In the genomic region with DNA sequence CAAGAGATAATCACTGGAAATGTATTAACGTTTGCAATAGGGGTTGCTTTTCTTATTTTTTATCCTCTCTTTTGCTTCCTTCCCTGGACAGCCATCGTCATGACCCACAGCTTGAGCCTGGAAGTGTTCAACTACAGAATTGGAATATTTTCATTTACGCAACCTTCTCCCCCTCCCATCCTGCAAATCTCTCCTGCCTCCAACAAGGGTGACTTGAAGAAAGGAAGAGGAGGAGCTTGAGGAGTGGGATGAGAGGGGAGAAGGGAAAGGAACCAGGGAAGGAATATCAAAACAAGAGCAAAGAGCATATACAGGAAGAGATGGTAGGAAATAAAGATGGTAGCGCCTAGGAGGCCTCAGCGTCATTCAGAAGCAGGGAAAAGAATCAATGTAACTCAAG, we compare ENCODE assay signal across 9 cellular contexts. TPM values are rescaled to one million over a fixed set of nuclear protein-coding genes. Genes with fewer than 3 reads are reported as not detected.
DNase-seq lines count a peak whose midpoint lies in the region; ATAC-seq and TF ChIP-seq lines count a peak whose summit lies in the region.
"Had no signal": no experiment of that assay in that cellular context is flagged by ENCODE, and none has a peak within 500 bp of the region (broad histone marks: within the 10 kb centered on the region; RNA-seq: fewer than 3 reads in every experiment).

No MANE protein-coding gene starts in this region.

- 70 to 81% (median 75%) methylated on average over 5 of the region's 5 CpGs for WGBS in spleen, 5 donors

- ATAC-seq in WTC11 (no peak; the same call in 1 of the 2 replicates), foreskin keratinocyte (no peak)

- peaks cover 43% of the 10 kb centered on the region for H3K4me1 Mint-ChIP-seq in T-helper 2 cell treated with Interferon-gamma antibody and Interleukin-4, amounts not matched to agents 5 μg/mL and 100 μg/mL, for 36 hours (ENCODE audit: low read depth)
- H3K4me1 Mint-ChIP-seq in WTC11: peaks cover 50% of the 10 kb centered on the region

- POLR2A ChIA-PET in WTC11 (lab: Charles Lee): no interaction called here

- H3K4me1 ChIP-seq in foreskin keratinocyte (peaks cover 22% of the 10 kb centered on the region), spleen (peaks cover 4 to 69% (median 49%) of the 10 kb centered on the region in 6 donors)

- no peak for DNase-seq in T-helper 2 cell treated with Interferon-gamma antibody and Interleukin-4, amounts not matched to agents 5 μg/mL and 100 μg/mL, for 36 hours (ENCODE audit: low spot score)
- DNase-seq in T-helper 2 cell (no peak), WTC11 (ENCODE audit: low spot score) (no peak), foreskin keratinocyte (no peak), substantia nigra (lab: John Stamatoyannopoulos, UW) (no peak), spleen (no peak), COLO829 (ENCODE audit: low spot score) (no peak)
- DNase-seq in NK-92 treated with Interleukin-12 subunit alpha and Interleukin-12 subunit beta, amount 100 ng/mL, for 24 hours (lab: John Stamatoyannopoulos, UW): no peak

- no peak for TF ChIP-seq POLR2A in spleen (IDR thresholded peaks at IDR 0.05)

- H3K27me3 ChIP-seq in foreskin keratinocyte: no peaks in the 10 kb centered on the region
- no peaks in the 10 kb centered on the region for H3K27me3 ChIP-seq in spleen (replicated peaks in 1 of 7)

- H3K4me3 ChIP-seq in spleen: peak overlapping the region in 2 of 8 donors; percentile 83 to 90

- TF ChIP-seq CTCF in WTC11 (IDR thresholded peaks at IDR 0.05) (no peak), foreskin keratinocyte (conservative IDR thresholded peaks at IDR 0.05) (no peak), spleen (IDR thresholded peaks at IDR 0.05 in 8 of 11, conservative IDR thresholded peaks at IDR 0.05 in 3 of 11) (no peak)

- no peak overlapping the region for H3K27ac Mint-ChIP-seq in T-helper 2 cell treated with Interferon-gamma antibody and Interleukin-4, amounts not matched to agents 5 μg/mL and 100 μg/mL, for 36 hours
- peak overlapping the region; percentile 38 for H3K27ac Mint-ChIP-seq in WTC11

- H3K27ac ChIP-seq in foreskin keratinocyte (peak overlapping the region; percentile 81), substantia nigra (ENCODE audit: low read depth, low read length, poor library complexity, severe bottlenecking) (peak overlapping the region; percentile 53), spleen (peak overlapping the region in 3 of 8 donors; percentile 11 to 85 (median 22))

- no peaks in the 10 kb centered on the region for H3K9me3 Mint-ChIP-seq in T-helper 2 cell treated with Interferon-gamma antibody and Interleukin-4, amounts not matched to agents 5 μg/mL and 100 μg/mL, for 36 hours
- no peaks in the 10 kb centered on the region for H3K9me3 Mint-ChIP-seq in WTC11

- CTCF ChIA-PET in WTC11 (lab: Charles Lee): no interaction called here

- H3K36me3 Mint-ChIP-seq in T-helper 2 cell treated with Interferon-gamma antibody and Interleukin-4, amounts not matched to agents 5 μg/mL and 100 μg/mL, for 36 hours (ENCODE audit: low read depth): peaks cover 20% of the 10 kb centered on the region
- H3K36me3 Mint-ChIP-seq in WTC11: peaks cover 18% of the 10 kb centered on the region

- H3K36me3 ChIP-seq in spleen: no peaks in the 10 kb centered on the region

- H3K27me3 Mint-ChIP-seq in T-helper 2 cell treated with Interferon-gamma antibody and Interleukin-4, amounts not matched to agents 5 μg/mL and 100 μg/mL, for 36 hours (ENCODE audit: low read depth): peaks cover 15% of the 10 kb centered on the region
- H3K27me3 Mint-ChIP-seq in WTC11 (ENCODE audit: low read depth): no peaks in the 10 kb centered on the region; the same call in 1 of the 2 replicates

- intact Hi-C loops in spleen (cut with DNase I; ENCODE audit: low total_unique reads): no loop called here

- H3K4me3 Mint-ChIP-seq in T-helper 2 cell treated with Interferon-gamma antibody and Interleukin-4, amounts not matched to agents 5 μg/mL and 100 μg/mL, for 36 hours: peak overlapping the region; percentile 83
- H3K4me3 Mint-ChIP-seq in WTC11: peak overlapping the region; percentile 71

- H3K9me3 ChIP-seq in spleen: no peaks in the 10 kb centered on the region

TF ChIP-seq in WTC11, 78 proteins besides CTCF, POLR2A, EP300 and RAD21:
- TF ChIP-seq, protein P1, sequence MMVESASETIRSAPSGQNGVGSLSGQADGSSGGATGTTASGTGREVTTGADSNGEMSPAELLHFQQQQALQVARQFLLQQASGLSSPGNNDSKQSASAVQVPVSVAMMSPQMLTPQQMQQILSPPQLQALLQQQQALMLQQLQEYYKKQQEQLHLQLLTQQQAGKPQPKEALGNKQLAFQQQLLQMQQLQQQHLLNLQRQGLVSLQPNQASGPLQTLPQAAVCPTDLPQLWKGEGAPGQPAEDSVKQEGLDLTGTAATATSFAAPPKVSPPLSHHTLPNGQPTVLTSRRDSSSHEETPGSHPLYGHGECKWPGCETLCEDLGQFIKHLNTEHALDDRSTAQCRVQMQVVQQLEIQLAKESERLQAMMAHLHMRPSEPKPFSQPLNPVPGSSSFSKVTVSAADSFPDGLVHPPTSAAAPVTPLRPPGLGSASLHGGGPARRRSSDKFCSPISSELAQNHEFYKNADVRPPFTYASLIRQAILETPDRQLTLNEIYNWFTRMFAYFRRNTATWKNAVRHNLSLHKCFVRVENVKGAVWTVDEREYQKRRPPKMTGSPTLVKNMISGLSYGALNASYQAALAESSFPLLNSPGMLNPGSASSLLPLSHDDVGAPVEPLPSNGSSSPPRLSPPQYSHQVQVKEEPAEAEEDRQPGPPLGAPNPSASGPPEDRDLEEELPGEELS (CRISPR knock-in tag; IDR thresholded peaks at IDR 0.05): no peak

RNA-seq across cellular contexts. Expression of a gene that starts 1.6 kb away (rescaled TPM):
- total RNA-seq in WTC11 (2021): not detected in 3 replicates
- 0.20 and 0.25 TPM in 2 replicates for total RNA-seq in foreskin keratinocyte
- polyA plus RNA-seq in foreskin keratinocyte: 0.10 and 0.14 TPM in 2 replicates
- not detected for total RNA-seq in spleen
- under 1 TPM; 0.16 to 0.33 (median 0.24) TPM for polyA plus RNA-seq in spleen
- total RNA-seq: kidney epithelial cell had no signal

RNA-seq across cellular contexts. Expression of a gene that starts 1.6 kb away (rescaled TPM):
- total RNA-seq in WTC11 (2021) (20.7 to 24.2 TPM (median 23.2 TPM) in 3 replicates), foreskin keratinocyte (27.8 and 30.5 TPM in 2 replicates), spleen (10 to 100 TPM; 13.1 to 24.9 (median 21.3) TPM)
- polyA plus RNA-seq in foreskin keratinocyte (7.2 and 8.0 TPM in 2 replicates), spleen (1 to 10 TPM; 4.4 to 5.4 (median 4.6) TPM)
